Comparison of ENCODE assay signal across 13 cellular contexts in the genomic region with DNA sequence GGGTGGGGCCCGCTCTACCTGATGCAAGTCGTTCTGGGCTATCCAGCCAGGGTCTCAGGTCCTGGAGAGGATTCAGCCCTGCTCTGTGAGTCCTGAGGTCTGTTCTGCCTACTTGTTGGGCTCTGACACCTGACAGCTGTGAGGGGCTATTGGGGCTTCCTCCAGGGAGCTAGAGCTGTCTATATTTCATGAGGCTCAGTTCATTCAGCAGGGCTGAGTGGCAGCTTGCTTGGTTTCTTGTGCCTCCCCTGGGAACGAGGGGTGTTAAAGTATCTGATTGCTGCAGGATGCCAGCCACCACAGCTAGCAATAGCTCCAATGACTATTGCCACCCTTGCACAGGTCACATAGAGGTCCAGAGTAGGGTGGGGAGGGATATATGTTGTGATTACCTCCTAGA. TPM values are rescaled to one million over a fixed set of nuclear protein-coding genes. Genes with fewer than 3 reads are reported as not detected.
DNase-seq lines count a peak whose midpoint lies in the region; ATAC-seq and TF ChIP-seq lines count a peak whose summit lies in the region.
"Had no signal": no experiment of that assay in that cellular context is flagged by ENCODE, and none has a peak within 500 bp of the region (broad histone marks: within the 10 kb centered on the region; RNA-seq: fewer than 3 reads in every experiment).

No MANE protein-coding gene starts in this region.

- H4K8ac ChIP-seq in neuronal stem cell (ENCODE audit: low read depth, low read length), result no peak overlapping the region

- no peaks in the 10 kb centered on the region for H3K79me1 ChIP-seq in neuronal stem cell (ENCODE audit: low read depth, low read length)

- no peak overlapping the region for H3K27ac ChIP-seq in neuronal stem cell (replicated peaks; ENCODE audit: low read length)
- H3K27ac ChIP-seq: A549 had no signal

- no peak overlapping the region for H2BK5ac ChIP-seq in neuronal stem cell (ENCODE audit: low read length)

- ATAC-seq in HG02840 (IDR thresholded peaks at IDR 0.05; ENCODE audit: low FRiP score, unreplicated experiment) (no peak), HG02870 (IDR thresholded peaks at IDR 0.05; ENCODE audit: unreplicated experiment) (no peak), omental fat pad (ENCODE audit: low FRiP score) (no peak)
- ATAC-seq: A549 had no signal

- no peak overlapping the region for H3K9ac ChIP-seq in neuronal stem cell (ENCODE audit: low read depth, low read length, poor library complexity)

- peak; percentile 3 for DNase-seq in HT-29 (ENCODE audit: low spot score)
- DNase-seq in NCI-H1436 treated with DMSO at 0.1 percent for 48 hours (lab: John Stamatoyannopoulos, UW), result peak; percentile 10
- DNase-seq in NCI-H2171 treated with DMSO at 0.1 percent for 48 hours (lab: John Stamatoyannopoulos, UW), result peak; percentile 8
- DNase-seq in neuronal stem cell (ENCODE audit: low spot score), result no peak
- DNase-seq in omental fat pad (ENCODE audit: low spot score), result no peak
- DNase-seq: CD4-positive, CD25-positive, alpha-beta regulatory T cell; DMS53; GF-D8; IMR-90 had no signal

- H3K9me3 ChIP-seq in neuronal stem cell (replicated peaks in 1 of 2; ENCODE audit: control insufficient read depth in 2 of 2, insufficient read depth in 1 of 2, low read depth in 1 of 2, low read length in 2 of 2), result no peaks in the 10 kb centered on the region
- H3K9me3 ChIP-seq: A549, HAP-1 had no signal

- H2AFZ ChIP-seq in neuronal stem cell (ENCODE audit: low read length), result no peak overlapping the region

- H2BK12ac ChIP-seq in neuronal stem cell (ENCODE audit: low read length), result no peak overlapping the region

- peak overlapping the region; percentile 24 for H3K18ac ChIP-seq in neuronal stem cell (ENCODE audit: low read length)

- H3K27me3 ChIP-seq in neuronal stem cell (ENCODE audit: control insufficient read depth in 3 of 3, insufficient read depth in 3 of 3, low read depth in 1 of 3, low read length in 3 of 3), result no peaks in the 10 kb centered on the region

- H4K91ac ChIP-seq in neuronal stem cell (ENCODE audit: low read depth, low read length, poor library complexity), result no peak overlapping the region

- peaks cover 0 to 17% of the 10 kb centered on the region in 2 donors for H3K4me1 ChIP-seq in neuronal stem cell (ENCODE audit: control insufficient read depth in 2 of 2, insufficient read depth in 1 of 2, low read depth in 1 of 2, low read length in 2 of 2)
- H3K4me1 ChIP-seq: A549, HAP-1 had no signal

- no peak overlapping the region for H2BK120ac ChIP-seq in neuronal stem cell (ENCODE audit: low read depth, low read length)

- no peak overlapping the region for H3K4me2 ChIP-seq in neuronal stem cell (ENCODE audit: insufficient read depth, low read length, poor library complexity, severe bottlenecking)
- H3K4me2 ChIP-seq: A549 had no signal

- H3K4me3 ChIP-seq in neuronal stem cell (ENCODE audit: low read length in 2 of 2), result no peak overlapping the region
- H3K4me3 ChIP-seq: A549, HAP-1 had no signal

- no peak overlapping the region for H3K14ac ChIP-seq in neuronal stem cell (ENCODE audit: low read length)

- H2BK15ac ChIP-seq in neuronal stem cell (ENCODE audit: low read length), result no peak overlapping the region

- no peak overlapping the region for H3K23ac ChIP-seq in neuronal stem cell (ENCODE audit: low read depth, low read length, poor library complexity)

- no peak overlapping the region for H3K4ac ChIP-seq in neuronal stem cell (ENCODE audit: low read length)

- TF ChIP-seq CTCF in omental fat pad (IDR thresholded peaks at IDR 0.05), result no peak

- WGBS in neuronal stem cell (ENCODE audit: extremely low coverage in 2 of 2, insufficient read length in 2 of 2, insufficient replicate concordance in 1 of 2), 2 donors, result no CpG with 5 or more reads among the region's 3 CpGs

- no peaks in the 10 kb centered on the region for H3K36me3 ChIP-seq in neuronal stem cell (replicated peaks in 1 of 2; ENCODE audit: control insufficient read depth in 2 of 2, insufficient read depth in 2 of 2, low read length in 2 of 2)
- H3K36me3 ChIP-seq: HAP-1 had no signal

- H2AK5ac ChIP-seq in neuronal stem cell (ENCODE audit: low read depth, low read length), result no peak overlapping the region

RNA-seq across cellular contexts. Expression of a gene that starts 26.7 kb away (rescaled TPM):
- total RNA-seq in HT-29 (2014; rRNA removed; shearing (Covaris generic)), result 0.29 and 1.7 TPM in 2 replicates
- polyA plus RNA-seq in neuronal stem cell (2013, experiment 1 of 2), result 0.10 TPM
- 0.19 TPM for polyA plus RNA-seq in neuronal stem cell (2013, experiment 2 of 2)
- 1 to 10 TPM in 1 of 4 donors, not detected in 3; 3.0 TPM for total RNA-seq in omental fat pad
- total RNA-seq: CD4-positive, CD25-positive, alpha-beta regulatory T cell had no signal
- polyA plus RNA-seq: A549 had no signal

Comparison
In these comparisons a context has a peak if more than half of its experiments do, and no peak if none do; other contexts are left out.
1. DNase-seq: peak in HT-29 (single experiment), NCI-H1436 treated with DMSO at 0.1 percent for 48 hours (single experiment) and NCI-H2171 treated with DMSO at 0.1 percent for 48 hours (single experiment); none in neuronal stem cell (single experiment) and omental fat pad (single experiment).